20 cellular contexts compared by ENCODE assay signal in the genomic region with DNA sequence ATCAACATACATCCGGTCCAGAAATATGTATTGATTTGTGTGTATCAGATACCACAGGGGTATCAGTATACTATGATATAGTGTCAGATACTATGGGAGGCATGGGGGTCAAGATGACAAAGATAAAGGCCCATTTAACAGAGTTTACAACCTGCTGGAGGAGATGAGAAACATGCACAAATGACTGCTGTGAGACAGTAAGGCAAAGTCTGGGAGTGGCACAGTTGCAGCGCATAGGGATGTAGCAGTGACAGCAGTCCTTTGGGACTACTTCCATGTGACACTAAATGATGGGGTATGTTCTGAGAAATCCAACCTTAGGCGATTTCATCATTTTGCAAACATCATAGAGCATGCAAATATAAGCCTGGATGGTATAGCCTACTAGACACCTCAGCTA.
"Had no signal": no experiment of that assay in that cellular context is flagged by ENCODE, and none has a peak within 500 bp of the region (broad histone marks: within the 10 kb centered on the region; RNA-seq: fewer than 3 reads in every experiment).

No MANE protein-coding gene starts in this region.

- ATAC-seq: HepG2 had no signal

- H3K9ac ChIP-seq: KMS-11 had no signal

- H3K27ac ChIP-seq: KMS-11, SJSA1, SK-N-MC had no signal

- H3K4me2 ChIP-seq: KMS-11 had no signal

- H3K9me3 ChIP-seq: SJSA1 had no signal

- DNase-seq: IMR-90, Kasumi-1, MM.1S, NCI-H1092 treated with DMSO at 0.1 percent for 48 hours, NCI-H1436, NCI-H187, NCI-H2029, NCI-H2081 treated with DMSO at 0.1 percent for 48 hours, NCI-H2171, NCI-H226, NCI-H446, NCI-H510A, NCI-H524 treated with DMSO at 0.1 percent for 48 hours, Right ventricle myocardium superior, RPMI8226, SIG-M5 had no signal

- H3K27me3 ChIP-seq: SJSA1 had no signal

- H3K4me1 ChIP-seq: SJSA1 had no signal
